In genomic region chr3:70277304-70277703, GRCh38 we compare ENCODE assay signal across 16 cellular contexts. TPM values are rescaled to one million over a fixed set of nuclear protein-coding genes. Genes with fewer than 3 reads are reported as not detected.
DNase-seq lines count a peak whose midpoint lies in the region; ATAC-seq and FAIRE-seq lines count a peak whose summit lies in the region.
"Had no signal": no experiment of that assay in that cellular context is flagged by ENCODE, and none has a peak within 500 bp of the region (broad histone marks: within the 10 kb centered on the region; RNA-seq: fewer than 3 reads in every experiment).

No MANE protein-coding gene starts in this region.

- peaks cover 0 to 4% of the 10 kb centered on the region in 2 donors for H3K27me3 Mint-ChIP-seq in CD4-positive, alpha-beta memory T cell
- H3K27me3 Mint-ChIP-seq: CD4-positive, CD25-positive, alpha-beta regulatory T cell had no signal

- H3K27me3 ChIP-seq in CD4-positive, alpha-beta memory T cell (ENCODE audit: insufficient read depth, low read length) = no peaks in the 10 kb centered on the region

- no peak overlapping the region for H3K4me3 ChIP-seq in CD4-positive, alpha-beta memory T cell (ENCODE audit: low read length in 2 of 2)
- H3K4me3 ChIP-seq: PC-9 had no signal

- no peak overlapping the region for H3K27ac ChIP-seq in CD4-positive, alpha-beta memory T cell (ENCODE audit: low read depth, low read length)
- H3K27ac ChIP-seq: PC-9 had no signal

- H3K4me3 Mint-ChIP-seq in CD4-positive, alpha-beta memory T cell = no peak overlapping the region
- H3K4me3 Mint-ChIP-seq: CD4-positive, CD25-positive, alpha-beta regulatory T cell had no signal

- DNase-seq in DMS53 (lab: John Stamatoyannopoulos, UW) = peak; percentile 61
- peak; percentile 97 for DNase-seq in NCI-H1105 treated with DMSO at 0.1 percent for 48 hours (lab: John Stamatoyannopoulos, UW)
- peak; percentile 91 for DNase-seq in NCI-H748 treated with DMSO at 0.1 percent for 48 hours (lab: John Stamatoyannopoulos, UW)
- DNase-seq in NCI-H187 treated with DMSO at 0.1 percent for 48 hours (lab: John Stamatoyannopoulos, UW) = no peak
- no peak for DNase-seq in CD4-positive, alpha-beta memory T cell
- no peak for DNase-seq in central memory CD4-positive, alpha-beta T cell
- DNase-seq: CD4-positive, CD25-positive, alpha-beta regulatory T cell; MM.1S; NCI-H524; PC-9; T-helper 1 cell had no signal

- H3K4me1 Mint-ChIP-seq in CD4-positive, alpha-beta memory T cell = no peaks in the 10 kb centered on the region
- H3K4me1 Mint-ChIP-seq: CD4-positive, CD25-positive, alpha-beta regulatory T cell had no signal

- H3K27ac Mint-ChIP-seq in CD4-positive, alpha-beta memory T cell = no peak overlapping the region
- H3K27ac Mint-ChIP-seq: CD4-positive, CD25-positive, alpha-beta regulatory T cell had no signal

- POLR2A ChIA-PET in CD4-positive, alpha-beta memory T cell (lab: Charles Lee; ENCODE audit: partially characterized antibody) = no interaction called here

- intact Hi-C loops in CD4-positive, alpha-beta memory T cell (cut with micrococcal nuclease) = no loop called here

- no peaks in the 10 kb centered on the region for H3K4me1 ChIP-seq in CD4-positive, alpha-beta memory T cell (ENCODE audit: insufficient read depth, low read length)

- CTCF ChIA-PET in CD4-positive, alpha-beta memory T cell (lab: Charles Lee; ENCODE audit: partially characterized antibody) = no interaction called here

- no peaks in the 10 kb centered on the region for H3K36me3 Mint-ChIP-seq in CD4-positive, alpha-beta memory T cell
- H3K36me3 Mint-ChIP-seq: CD4-positive, CD25-positive, alpha-beta regulatory T cell had no signal

- no peaks in the 10 kb centered on the region for H3K36me3 ChIP-seq in CD4-positive, alpha-beta memory T cell (ENCODE audit: insufficient read depth, low read length)

- H3K9me3 ChIP-seq in CD4-positive, alpha-beta memory T cell (ENCODE audit: control insufficient read depth in 1 of 2, low read length in 2 of 2) = no peaks in the 10 kb centered on the region

- no peak for ATAC-seq in HG02852 (IDR thresholded peaks at IDR 0.05; ENCODE audit: unreplicated experiment)
- ATAC-seq: HepG2 had no signal

- FAIRE-seq in islet of Langerhans (lab: Jason Lieb, UNC) = peak; percentile 99
- FAIRE-seq: H54, HepG2 had no signal

- H3K9me3 Mint-ChIP-seq in CD4-positive, alpha-beta memory T cell = peaks cover 0 to 5% (median 1%) of the 10 kb centered on the region in 8 donors

RNA-seq across cellular contexts. Expression of gene MDFIC2, which starts 35.1 kb away (rescaled TPM):
- not detected for total RNA-seq in CD4-positive, alpha-beta memory T cell
- polyA plus RNA-seq in CD4-positive, alpha-beta memory T cell = not detected
- total RNA-seq: CD4-positive, CD25-positive, alpha-beta regulatory T cell; HepG2; PC-9; SK-MEL-5 had no signal
- polyA plus RNA-seq: CD4-positive, CD25-positive, alpha-beta regulatory T cell; HepG2 had no signal

Comparison
In these comparisons a context has a peak if more than half of its experiments do, and no peak if none do; other contexts are left out.
1. DNase-seq: peak in DMS53 (single experiment), NCI-H1105 treated with DMSO at 0.1 percent for 48 hours (single experiment) and NCI-H748 treated with DMSO at 0.1 percent for 48 hours (single experiment); none in NCI-H187 treated with DMSO at 0.1 percent for 48 hours (single experiment), CD4-positive, alpha-beta memory T cell (0 of 5) and central memory CD4-positive, alpha-beta T cell (single experiment).